Comparison of ENCODE assay signal across 8 cellular contexts in genomic region chr1:202625416-202626360, GRCh38.
DNase-seq lines count a peak whose midpoint lies in the region; ATAC-seq, FAIRE-seq and TF ChIP-seq lines count a peak whose summit lies in the region.

No MANE protein-coding gene starts in this region.

- H3K9me3 ChIP-seq in BE2C, result no peaks in the 10 kb centered on the region
- H3K9me3 ChIP-seq in MM.1S (replicated peaks; ENCODE audit: insufficient read depth, low read length), result no peaks in the 10 kb centered on the region
- H3K9me3 ChIP-seq in GM12878 (replicated peaks; ENCODE audit: control insufficient read depth, insufficient read depth, low read length), result no peaks in the 10 kb centered on the region

- TF ChIP-seq CTCF in BE2C (IDR thresholded peaks at IDR 0.05; ENCODE audit: low read depth, low read length) (peak; percentile 74), MM.1S (IDR thresholded peaks at IDR 0.05; ENCODE audit: low read length) (peak; percentile 62), GM12878 (IDR thresholded peaks at IDR 0.05 in 2 of 3, conservative IDR thresholded peaks at IDR 0.05 in 1 of 3; ENCODE audit: control insufficient read depth in 2 of 3, extremely low read depth in 1 of 3, insufficient read depth in 1 of 3, low read depth in 3 of 3, low read length in 3 of 3) (peak; percentile 47 to 81 (median 75))

- CTCF ChIA-PET in GM12878 (lab: Yijun Ruan, JAX), result interaction anchor here (0.6 to 1.9 kb wide), 11 partner anchors 11 to 157 kb away, joined by 3 to 5 read pairs (median 4); no protein-coding TSS in a partner anchor

- WGBS in GM12878 (ENCODE audit: insufficient coverage, insufficient replicate concordance, low lambda C conversion rate, missing lambda C conversion rate), result 30% methylated on average over 22 of the region's 28 CpGs

- SMC1A ChIA-PET in GM12878 (lab: Charles Lee; ENCODE audit: uncharacterized antibody, unreplicated experiment), result interaction anchor here (0.7 to 1.8 kb wide), 3 partner anchors 39 to 54 kb away, joined by 3 to 5 read pairs (median 4); no protein-coding TSS in a partner anchor

- H3K27ac ChIP-seq in MM.1S (ENCODE audit: low read length), result no peak overlapping the region
- no peak overlapping the region for H3K27ac ChIP-seq in GM12878 (ENCODE audit: control insufficient read depth, insufficient read depth)

- DNase-seq in BE2C, result peak; percentile 88
- DNase-seq in GM19238 (ENCODE audit: insufficient read length, low spot score), result peak; percentile 62
- peak; percentile 64 for DNase-seq in MM.1S
- DNase-seq in T-helper 22 cell (ENCODE audit: low read depth), result peak; percentile 11
- DNase-seq in GM12878 (ENCODE audit: low read depth, low spot score), result no peak
- peak; percentile 94 for DNase-seq in iPS-NIHi11 (ENCODE audit: low spot score)
- peak; percentile 13 to 32 for DNase-seq in stimulated activated CD4-positive, alpha-beta T cell treated with anti-CD3 and anti-CD28 coated beads, Interleukin-1b, Interleukin-23, amount 100 ng/mL, for 4 hours (ENCODE audit: low read depth in 2 of 2)
- no peak for DNase-seq in cerebellar nuclear complex (lab: John Stamatoyannopoulos, UW)

- no peak for TF ChIP-seq POLR2A in GM12878 (IDR thresholded peaks at IDR 0.05; ENCODE audit: low read depth, low read length)

- H3K9ac ChIP-seq in MM.1S (ENCODE audit: low read length) (no peak overlapping the region), GM12878 (ENCODE audit: control insufficient read depth, insufficient read depth, low read length) (no peak overlapping the region)

- H3K4me1 ChIP-seq in BE2C (peaks cover 14% of the 10 kb centered on the region), MM.1S (ENCODE audit: low read length) (peaks cover 23% of the 10 kb centered on the region), GM12878 (ENCODE audit: control insufficient read depth, insufficient read depth, low read length) (peaks cover 24% of the 10 kb centered on the region)

- no peaks in the 10 kb centered on the region for H3K27me3 ChIP-seq in BE2C
- H3K27me3 ChIP-seq in MM.1S (replicated peaks; ENCODE audit: insufficient read depth, low read length), result no peaks in the 10 kb centered on the region
- no peaks in the 10 kb centered on the region for H3K27me3 ChIP-seq in GM12878 (replicated peaks in 1 of 2; ENCODE audit: control insufficient read depth in 2 of 2, insufficient read depth in 2 of 2, low read length in 1 of 2)

- H4K20me1 ChIP-seq in MM.1S (ENCODE audit: insufficient read depth, low read length), result no peaks in the 10 kb centered on the region
- no peaks in the 10 kb centered on the region; the same call in 1 of the 2 replicates for H4K20me1 ChIP-seq in GM12878 (ENCODE audit: control insufficient read depth, insufficient read depth)

- BruUV-seq in GM12878 (replicated peaks; lab: Mats Ljungman, UMichigan), result no TSS peak

- peak; percentile 55; the same call in 1 of the 2 replicates for TF ChIP-seq RAD21 in GM12878 (IDR thresholded peaks at IDR 0.05; ENCODE audit: insufficient read depth, low read depth, low read length)

- H3K9me2 ChIP-seq in MM.1S (replicated peaks; ENCODE audit: insufficient read depth, low read length), result no peaks in the 10 kb centered on the region

- H2AFZ ChIP-seq in MM.1S (ENCODE audit: low read length) (no peak overlapping the region), GM12878 (ENCODE audit: control insufficient read depth, low read depth, low read length) (no peak overlapping the region)

- H3K4me3 ChIP-seq in BE2C (ENCODE audit: low read depth, low read length) (no peak overlapping the region), MM.1S (ENCODE audit: low read length) (no peak overlapping the region), GM12878 (no peak overlapping the region)

- peaks cover 3% of the 10 kb centered on the region for H3F3A ChIP-seq in MM.1S (ENCODE audit: insufficient read depth, low read length)

- FAIRE-seq in GM12878 (lab: Jason Lieb, UNC), result no peak

- in situ Hi-C loops in GM12878 (cut with MboI), result no loop called here

- intact Hi-C loops in GM12878 (cut with micrococcal nuclease; ENCODE audit: unreplicated experiment), result no loop called here

- TF ChIP-seq EP300 in GM12878 (IDR thresholded peaks at IDR 0.05; ENCODE audit: borderline replicate concordance in 1 of 2, control insufficient read depth in 1 of 2, low read depth in 2 of 2, low read length in 2 of 2), result no peak

- H3K79me2 ChIP-seq in MM.1S (ENCODE audit: low read length) (no peaks in the 10 kb centered on the region), GM12878 (ENCODE audit: control insufficient read depth, insufficient read depth, low read length) (no peaks in the 10 kb centered on the region)

- POLR2A ChIA-PET in GM12878 (lab: Charles Lee), result no interaction called here

- H3K36me3 ChIP-seq in BE2C (no peaks in the 10 kb centered on the region), MM.1S (replicated peaks; ENCODE audit: insufficient read depth, low read length) (no peaks in the 10 kb centered on the region), GM12878 (ENCODE audit: control insufficient read depth in 2 of 2, insufficient read depth in 2 of 2, low read length in 1 of 2) (no peaks in the 10 kb centered on the region)

- H3K4me2 ChIP-seq in MM.1S (ENCODE audit: low read depth, low read length) (no peak overlapping the region), GM12878 (ENCODE audit: control insufficient read depth, insufficient read depth) (no peak overlapping the region)

- RAD21 ChIA-PET in GM12878 (lab: Charles Lee; ENCODE audit: unreplicated experiment), result interaction anchor here (0.6 to 2.1 kb wide), 7 partner anchors 10 to 284 kb away, joined by 3 to 8 read pairs (median 3); no protein-coding TSS in a partner anchor

- peak; percentile 92 for ATAC-seq in GM12878

TF ChIP-seq in GM12878, 131 proteins besides CTCF, POLR2A, EP300 and RAD21:
- TF ChIP-seq CHD4 (IDR thresholded peaks at IDR 0.05), result no peak
- no peak for TF ChIP-seq HDAC6 (IDR thresholded peaks at IDR 0.05; ENCODE audit: unreplicated experiment)
- no peak for TF ChIP-seq GABPA (IDR thresholded peaks at IDR 0.05; ENCODE audit: low read depth)
- no peak for TF ChIP-seq RUNX3 (IDR thresholded peaks at IDR 0.05; ENCODE audit: low read length)
- peak in 1 of 2 experiments; percentile 39; a peak in 1 of 4 replicates for TF ChIP-seq BHLHE40 (IDR thresholded peaks at IDR 0.05; ENCODE audit: borderline replicate concordance in 1 of 2, low read depth in 2 of 2, low read length in 1 of 2)
- no peak for TF ChIP-seq ETV6 (conservative IDR thresholded peaks at IDR 0.05 in 1 of 2, IDR thresholded peaks at IDR 0.05 in 1 of 2; ENCODE audit: borderline replicate concordance in 1 of 2, low read depth in 1 of 2)
- no peak for TF ChIP-seq ZNF217 (IDR thresholded peaks at IDR 0.05)
- no peak for TF ChIP-seq ZNF207 (IDR thresholded peaks at IDR 0.05; ENCODE audit: borderline replicate concordance)
- TF ChIP-seq SMC3 (IDR thresholded peaks at IDR 0.05; ENCODE audit: borderline replicate concordance, low read length), result peak; percentile 64; the same call in 1 of the 2 replicates
- TF ChIP-seq YY1 (IDR thresholded peaks at IDR 0.05; ENCODE audit: low read depth, low read length), result peak; percentile 65; the same call in 1 of the 2 replicates
- TF ChIP-seq, protein P1, sequence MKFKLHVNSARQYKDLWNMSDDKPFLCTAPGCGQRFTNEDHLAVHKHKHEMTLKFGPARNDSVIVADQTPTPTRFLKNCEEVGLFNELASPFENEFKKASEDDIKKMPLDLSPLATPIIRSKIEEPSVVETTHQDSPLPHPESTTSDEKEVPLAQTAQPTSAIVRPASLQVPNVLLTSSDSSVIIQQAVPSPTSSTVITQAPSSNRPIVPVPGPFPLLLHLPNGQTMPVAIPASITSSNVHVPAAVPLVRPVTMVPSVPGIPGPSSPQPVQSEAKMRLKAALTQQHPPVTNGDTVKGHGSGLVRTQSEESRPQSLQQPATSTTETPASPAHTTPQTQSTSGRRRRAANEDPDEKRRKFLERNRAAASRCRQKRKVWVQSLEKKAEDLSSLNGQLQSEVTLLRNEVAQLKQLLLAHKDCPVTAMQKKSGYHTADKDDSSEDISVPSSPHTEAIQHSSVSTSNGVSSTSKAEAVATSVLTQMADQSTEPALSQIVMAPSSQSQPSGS (IDR thresholded peaks at IDR 0.05; ENCODE audit: low read length), result no peak
- TF ChIP-seq CBX3 (IDR thresholded peaks at IDR 0.05; ENCODE audit: borderline replicate concordance, low read depth), result no peak
- 0 out of 2 replicates have a peak, but pooled peaks have one; percentile 28 for TF ChIP-seq TCF12 (IDR thresholded peaks at IDR 0.05; ENCODE audit: low read depth, low read length)
- TF ChIP-seq, protein P2, sequence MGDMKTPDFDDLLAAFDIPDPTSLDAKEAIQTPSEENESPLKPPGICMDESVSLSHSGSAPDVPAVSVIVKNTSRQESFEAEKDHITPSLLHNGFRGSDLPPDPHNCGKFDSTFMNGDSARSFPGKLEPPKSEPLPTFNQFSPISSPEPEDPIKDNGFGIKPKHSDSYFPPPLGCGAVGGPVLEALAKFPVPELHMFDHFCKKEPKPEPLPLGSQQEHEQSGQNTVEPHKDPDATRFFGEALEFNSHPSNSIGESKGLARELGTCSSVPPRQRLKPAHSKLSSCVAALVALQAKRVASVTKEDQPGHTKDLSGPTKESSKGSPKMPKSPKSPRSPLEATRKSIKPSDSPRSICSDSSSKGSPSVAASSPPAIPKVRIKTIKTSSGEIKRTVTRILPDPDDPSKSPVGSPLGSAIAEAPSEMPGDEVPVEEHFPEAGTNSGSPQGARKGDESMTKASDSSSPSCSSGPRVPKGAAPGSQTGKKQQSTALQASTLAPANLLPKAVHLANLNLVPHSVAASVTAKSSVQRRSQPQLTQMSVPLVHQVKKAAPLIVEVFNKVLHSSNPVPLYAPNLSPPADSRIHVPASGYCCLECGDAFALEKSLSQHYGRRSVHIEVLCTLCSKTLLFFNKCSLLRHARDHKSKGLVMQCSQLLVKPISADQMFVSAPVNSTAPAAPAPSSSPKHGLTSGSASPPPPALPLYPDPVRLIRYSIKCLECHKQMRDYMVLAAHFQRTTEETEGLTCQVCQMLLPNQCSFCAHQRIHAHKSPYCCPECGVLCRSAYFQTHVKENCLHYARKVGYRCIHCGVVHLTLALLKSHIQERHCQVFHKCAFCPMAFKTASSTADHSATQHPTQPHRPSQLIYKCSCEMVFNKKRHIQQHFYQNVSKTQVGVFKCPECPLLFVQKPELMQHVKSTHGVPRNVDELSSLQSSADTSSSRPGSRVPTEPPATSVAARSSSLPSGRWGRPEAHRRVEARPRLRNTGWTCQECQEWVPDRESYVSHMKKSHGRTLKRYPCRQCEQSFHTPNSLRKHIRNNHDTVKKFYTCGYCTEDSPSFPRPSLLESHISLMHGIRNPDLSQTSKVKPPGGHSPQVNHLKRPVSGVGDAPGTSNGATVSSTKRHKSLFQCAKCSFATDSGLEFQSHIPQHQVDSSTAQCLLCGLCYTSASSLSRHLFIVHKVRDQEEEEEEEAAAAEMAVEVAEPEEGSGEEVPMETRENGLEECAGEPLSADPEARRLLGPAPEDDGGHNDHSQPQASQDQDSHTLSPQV (IDR thresholded peaks at IDR 0.05), result no peak
- no peak for TF ChIP-seq ZNF622 (IDR thresholded peaks at IDR 0.05)
TF ChIP-seq in GM12878: peak in this region for 4.

Comparison
In these comparisons a context has a peak if more than half of its experiments do, and no peak if none do; other contexts are left out.
1. DNase-seq: peak in BE2C (single experiment), GM19238 (single experiment), MM.1S (single experiment), T-helper 22 cell (single experiment), iPS-NIHi11 (single experiment) and stimulated activated CD4-positive, alpha-beta T cell treated with anti-CD3 and anti-CD28 coated beads, Interleukin-1b, Interleukin-23, amount 100 ng/mL, for 4 hours (2 of 2); none in GM12878 (single experiment) and cerebellar nuclear complex (0 of 2).
2. Peak in every context shown above with its lines, with median percentiles within 50 percentile points of each other: CTCF ChIP-seq.